Comparison of ENCODE assay signal across 10 cellular contexts in genomic region chr10:100810835-100811116, GRCh38.
"Had no signal": no experiment of that assay in that cellular context is flagged by ENCODE, and none has a peak within 500 bp of the region (broad histone marks: within the 10 kb centered on the region; RNA-seq: fewer than 3 reads in every experiment).

No MANE protein-coding gene starts in this region.

- H3K9me3 Mint-ChIP-seq: GM23338, HFFc6 had no signal

- ATAC-seq: HCT116, K562 had no signal

- H3K4me3 Mint-ChIP-seq: GM23338, HFFc6 had no signal

- H3K4me1 ChIP-seq: HAP-1 had no signal

- FAIRE-seq: H1, H54, HTR-8/SVneo, K562 had no signal

- DNase-seq: HFFc6, IMR-90, KG1 had no signal

- H3K9me3 ChIP-seq: HAP-1 had no signal

- H3K4me3 ChIP-seq: GM23338, HAP-1, K562 had no signal

- H3K27ac Mint-ChIP-seq: GM23338, HFFc6 had no signal

- H3K36me3 ChIP-seq: HAP-1 had no signal
